ENCODE assay signal across 10 cellular contexts in the genomic region with DNA sequence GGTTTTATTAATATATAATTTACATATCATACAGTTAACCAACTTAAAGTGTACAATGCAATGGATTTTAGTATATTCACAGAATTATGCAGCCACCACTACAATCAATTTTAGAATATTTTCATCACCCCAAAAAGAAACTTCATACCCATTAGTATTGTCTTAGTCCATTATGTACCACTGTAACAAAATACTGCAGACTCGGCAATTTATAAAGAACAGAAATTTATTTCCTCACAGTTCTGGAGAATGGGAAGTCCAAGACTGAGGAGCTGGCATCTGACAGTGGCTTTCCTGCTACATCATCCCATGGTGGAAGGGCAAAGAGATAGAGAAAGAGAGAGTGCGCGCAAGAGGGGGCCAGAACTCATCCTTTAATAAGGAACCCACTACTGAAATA. TPM values are rescaled to one million over a fixed set of nuclear protein-coding genes. Genes with fewer than 3 reads are reported as not detected.
"Had no signal": no experiment of that assay in that cellular context is flagged by ENCODE, and none has a peak within 500 bp of the region (broad histone marks: within the 10 kb centered on the region; RNA-seq: fewer than 3 reads in every experiment).

No MANE protein-coding gene starts in this region.

- H3K9ac ChIP-seq: GM23248 had no signal

- FAIRE-seq: H54 had no signal

- H3K4me3 ChIP-seq: GM23248 had no signal

- H2AFZ ChIP-seq: GM23248 had no signal

- H3K27ac ChIP-seq: GM23248, HL-60 had no signal

- DNase-seq: GM23248, GOT3, H9, HCEC 1CT, Kasumi-1, KG1 had no signal

RNA-seq across cellular contexts. Expression of gene ZCCHC13, which starts 8.9 kb away (rescaled TPM):
- total RNA-seq: GM23248, H9, HT1080 had no signal
- polyA plus RNA-seq: GM23248, IgD-negative memory B cell had no signal
